8 cellular contexts compared by ENCODE assay signal in the genomic region with DNA sequence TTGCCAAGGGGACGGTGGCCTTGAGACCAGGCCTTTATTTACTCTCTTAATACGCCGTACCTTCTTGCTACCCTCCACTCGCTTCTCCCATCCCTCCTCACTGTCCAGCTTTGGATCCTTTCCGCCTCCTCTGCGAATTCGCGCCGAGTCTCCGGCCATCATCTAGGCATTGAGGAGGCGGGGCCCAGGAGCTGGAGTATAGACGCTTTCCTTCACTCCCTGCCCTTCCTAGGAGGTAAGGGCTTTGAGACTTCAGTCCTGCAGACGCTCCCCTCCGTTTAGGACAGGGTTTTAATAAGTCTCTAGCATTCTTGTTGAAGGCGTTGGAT. TPM values are rescaled to one million over a fixed set of nuclear protein-coding genes. Genes with fewer than 3 reads are reported as not detected.
DNase-seq lines count a peak whose midpoint lies in the region; ATAC-seq and TF ChIP-seq lines count a peak whose summit lies in the region.

No MANE protein-coding gene starts in this region.

- H3K27ac ChIP-seq in effector memory CD4-positive, alpha-beta T cell (ENCODE audit: insufficient read depth, low read length, poor library complexity, severe bottlenecking): peak overlapping the region; percentile 86
- peak overlapping the region; percentile 85 to 96 (median 92) for H3K27ac ChIP-seq in upper lobe of left lung

- DNase-seq in AG10803 (ENCODE audit: low read depth) (peak; percentile 8), mucosa of descending colon (peak; percentile 61 to 63 (median 62)), upper lobe of left lung (peak in 1 of 2 donors; percentile 47), NCI-H774 (lab: John Stamatoyannopoulos, UW) (no peak)
- DNase-seq in effector memory CD4-positive, alpha-beta T cell: peak in 1 of 3 donors; percentile 6

- no peak for TF ChIP-seq EP300 in upper lobe of left lung (IDR thresholded peaks at IDR 0.05)

- 1 to 3% methylated on average over 15 of the region's 15 CpGs for WGBS in upper lobe of left lung, 2 donors

- peak; percentile 3 for ATAC-seq in GM18517 (IDR thresholded peaks at IDR 0.05; ENCODE audit: unreplicated experiment)
- peak; percentile 5 for ATAC-seq in HG03108 (IDR thresholded peaks at IDR 0.05; ENCODE audit: unreplicated experiment)
- ATAC-seq in SK-N-SH treated with all-trans-retinoic acid at 6 μM for 48 hours: peak; percentile 63
- peak; percentile 56 for ATAC-seq in mucosa of descending colon
- peak; percentile 9 to 35 for ATAC-seq in upper lobe of left lung (ENCODE audit: low FRiP score in 2 of 2)

- no peak for TF ChIP-seq CTCF in AG10803 (conservative IDR thresholded peaks at IDR 0.05; ENCODE audit: low read length)
- TF ChIP-seq CTCF in mucosa of descending colon (IDR thresholded peaks at IDR 0.05): no peak
- TF ChIP-seq CTCF in upper lobe of left lung (IDR thresholded peaks at IDR 0.05): no peak

- H3K27me3 ChIP-seq in effector memory CD4-positive, alpha-beta T cell (replicated peaks; ENCODE audit: control insufficient read depth, insufficient read depth, low read length, poor library complexity, severe bottlenecking): no peaks in the 10 kb centered on the region
- no peaks in the 10 kb centered on the region for H3K27me3 ChIP-seq in upper lobe of left lung

- intact Hi-C loops in mucosa of descending colon (cut with DNase I, micrococcal nuclease): loop anchor here in 1 of 2 donors (10.0 kb wide), 2 partner anchors 51 to 81 kb away; a partner anchor contains a TSS

- peak overlapping the region; percentile 88 for H3K4me3 ChIP-seq in AG10803 (ENCODE audit: low read length)
- peak overlapping the region; percentile 77 for H3K4me3 ChIP-seq in effector memory CD4-positive, alpha-beta T cell (ENCODE audit: insufficient read depth, low read depth, low read length, poor library complexity, severe bottlenecking)
- H3K4me3 ChIP-seq in mucosa of descending colon: peak overlapping the region; percentile 69
- peak overlapping the region; percentile 61 to 92 (median 77) for H3K4me3 ChIP-seq in upper lobe of left lung

- TF ChIP-seq POLR2A in upper lobe of left lung (IDR thresholded peaks at IDR 0.05): no peak

- H3K36me3 ChIP-seq in effector memory CD4-positive, alpha-beta T cell (ENCODE audit: control insufficient read depth, insufficient read depth, low read length): peaks cover 27% of the 10 kb centered on the region
- H3K36me3 ChIP-seq in mucosa of descending colon (ENCODE audit: low read depth): no peaks in the 10 kb centered on the region
- H3K36me3 ChIP-seq in upper lobe of left lung: peaks cover 0 to 39% (median 7%) of the 10 kb centered on the region in 4 donors

- peaks cover 22% of the 10 kb centered on the region for H3K4me1 ChIP-seq in effector memory CD4-positive, alpha-beta T cell (ENCODE audit: control insufficient read depth, insufficient read depth, low read length, poor library complexity, severe bottlenecking)
- H3K4me1 ChIP-seq in mucosa of descending colon (ENCODE audit: low read depth) (peaks cover 22% of the 10 kb centered on the region), upper lobe of left lung (peaks cover 17 to 31% (median 19%) of the 10 kb centered on the region in 4 donors)

- no peaks in the 10 kb centered on the region for H3K9me3 ChIP-seq in effector memory CD4-positive, alpha-beta T cell (ENCODE audit: control insufficient read depth, low read length)
- H3K9me3 ChIP-seq in mucosa of descending colon (no peaks in the 10 kb centered on the region), upper lobe of left lung (no peaks in the 10 kb centered on the region)

TF ChIP-seq in SK-N-SH treated with all-trans-retinoic acid at 6 μM for 48 hours, 23 proteins besides CTCF, POLR2A, EP300 and RAD21:
- TF ChIP-seq ZNF8 (CRISPR knock-in tag; IDR thresholded peaks at IDR 0.05) (no peak), ARNTL (CRISPR knock-in tag; IDR thresholded peaks at IDR 0.05; ENCODE audit: borderline replicate concordance, low read depth) (no peak), ZNF565 (CRISPR knock-in tag; conservative IDR thresholded peaks at IDR 0.05; ENCODE audit: low read depth) (no peak)
- TF ChIP-seq, protein P1, sequence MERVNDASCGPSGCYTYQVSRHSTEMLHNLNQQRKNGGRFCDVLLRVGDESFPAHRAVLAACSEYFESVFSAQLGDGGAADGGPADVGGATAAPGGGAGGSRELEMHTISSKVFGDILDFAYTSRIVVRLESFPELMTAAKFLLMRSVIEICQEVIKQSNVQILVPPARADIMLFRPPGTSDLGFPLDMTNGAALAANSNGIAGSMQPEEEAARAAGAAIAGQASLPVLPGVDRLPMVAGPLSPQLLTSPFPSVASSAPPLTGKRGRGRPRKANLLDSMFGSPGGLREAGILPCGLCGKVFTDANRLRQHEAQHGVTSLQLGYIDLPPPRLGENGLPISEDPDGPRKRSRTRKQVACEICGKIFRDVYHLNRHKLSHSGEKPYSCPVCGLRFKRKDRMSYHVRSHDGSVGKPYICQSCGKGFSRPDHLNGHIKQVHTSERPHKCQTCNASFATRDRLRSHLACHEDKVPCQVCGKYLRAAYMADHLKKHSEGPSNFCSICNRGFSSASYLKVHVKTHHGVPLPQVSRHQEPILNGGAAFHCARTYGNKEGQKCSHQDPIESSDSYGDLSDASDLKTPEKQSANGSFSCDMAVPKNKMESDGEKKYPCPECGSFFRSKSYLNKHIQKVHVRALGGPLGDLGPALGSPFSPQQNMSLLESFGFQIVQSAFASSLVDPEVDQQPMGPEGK (CRISPR knock-in tag; IDR thresholded peaks at IDR 0.05; ENCODE audit: borderline replicate concordance): no peak

RNA-seq across cellular contexts. Expression of a gene that starts 0.5 kb away (rescaled TPM):
- total RNA-seq in mucosa of descending colon (10 to 100 TPM; 26.5 to 36.7 (median 30.8) TPM), upper lobe of left lung (10 to 100 TPM in 5 of 6 donors, 1 to 10 TPM in 1; 6.3 to 28.1 (median 16.2) TPM)

RNA-seq across cellular contexts. Expression of a gene that starts 50.9 kb away (rescaled TPM):
- total RNA-seq in mucosa of descending colon (10 to 100 TPM; 17.2 to 18.4 (median 18.4) TPM), upper lobe of left lung (10 to 100 TPM in 4 of 6 donors, 1 to 10 TPM in 2; 2.1 to 28.6 (median 16.4) TPM)

Comparison
In these comparisons a context has a peak if more than half of its experiments do, and no peak if none do; other contexts are left out.
1. ATAC-seq: peak in every context shown above with its lines; median percentile 63 in SK-N-SH treated with all-trans-retinoic acid at 6 μM for 48 hours; 56 in mucosa of descending colon; 22 in upper lobe of left lung; 5 in HG03108; 3 in GM18517.